Comparison of ENCODE assay signal across 8 cellular contexts in genomic region chr12:3655331-3655900, GRCh38.
DNase-seq lines count a peak whose midpoint lies in the region; ATAC-seq and TF ChIP-seq lines count a peak whose summit lies in the region.

No MANE protein-coding gene starts in this region.

- no peak for DNase-seq in Right ventricle myocardium superior
- no peak for DNase-seq in right atrium auricular region (ENCODE audit: low spot score)
- DNase-seq in NCI-H2171 (lab: John Stamatoyannopoulos, UW), result peak; percentile 22
- DNase-seq in chondrocyte (ENCODE audit: low spot score), result no peak
- DNase-seq in neural progenitor cell (ENCODE audit: low spot score), result peak; percentile 57
- no peak for DNase-seq in hypothalamus (lab: John Stamatoyannopoulos, UW)
- DNase-seq in MG63, result no peak

- H3K9me3 Mint-ChIP-seq in chondrocyte (ENCODE audit: low read depth) (no peaks in the 10 kb centered on the region), neural progenitor cell (no peaks in the 10 kb centered on the region)

- H3K36me3 ChIP-seq in right atrium auricular region (peaks cover 10% of the 10 kb centered on the region), neural progenitor cell (no peaks in the 10 kb centered on the region), MG63 (peaks cover 5% of the 10 kb centered on the region; the same call in 1 of the 2 replicates)

- peaks cover 5% of the 10 kb centered on the region for H3K4me1 Mint-ChIP-seq in chondrocyte (ENCODE audit: low read depth)
- H3K4me1 Mint-ChIP-seq in neural progenitor cell, result peaks cover 12% of the 10 kb centered on the region

- H2AFZ ChIP-seq in neural progenitor cell (replicated peaks), result no peak overlapping the region

- H3K79me2 ChIP-seq in neural progenitor cell (ENCODE audit: low read depth), result no peaks in the 10 kb centered on the region

- H3K9ac ChIP-seq in neural progenitor cell, result no peak overlapping the region

- H3K27me3 ChIP-seq in right atrium auricular region (no peaks in the 10 kb centered on the region), neural progenitor cell (no peaks in the 10 kb centered on the region), MG63 (no peaks in the 10 kb centered on the region)

- no peak overlapping the region for H3K4me3 Mint-ChIP-seq in chondrocyte (ENCODE audit: unreplicated experiment)
- no peak overlapping the region for H3K4me3 Mint-ChIP-seq in neural progenitor cell

- H3K9me3 ChIP-seq in right atrium auricular region (no peaks in the 10 kb centered on the region), neural progenitor cell (ENCODE audit: low read depth) (no peaks in the 10 kb centered on the region), MG63 (no peaks in the 10 kb centered on the region)

- H3K4me1 ChIP-seq in right atrium auricular region, result peaks cover 0 to 12% of the 10 kb centered on the region in 2 donors
- H3K4me1 ChIP-seq in neural progenitor cell, result peaks cover 11% of the 10 kb centered on the region

- no peak overlapping the region for H3K27ac ChIP-seq in right atrium auricular region
- no peak overlapping the region for H3K27ac ChIP-seq in neural progenitor cell

- H4K20me1 ChIP-seq in neural progenitor cell (ENCODE audit: low read depth), result no peaks in the 10 kb centered on the region

- intact Hi-C loops in Right ventricle myocardium superior (cut with DNase I), result no loop called here

- H3K27me3 Mint-ChIP-seq in chondrocyte (ENCODE audit: low read depth) (peaks cover 15% of the 10 kb centered on the region), neural progenitor cell (ENCODE audit: insufficient read depth, low read depth) (peaks cover 3% of the 10 kb centered on the region)

- H3F3A ChIP-seq in neural progenitor cell (ENCODE audit: low read depth), result peaks cover 3% of the 10 kb centered on the region

- TF ChIP-seq CTCF in right atrium auricular region (IDR thresholded peaks at IDR 0.05) (peak in 1 of 2 donors; percentile 53), chondrocyte (IDR thresholded peaks at IDR 0.05) (peak; percentile 47), neural progenitor cell (IDR thresholded peaks at IDR 0.05) (peak; percentile 60)

- H3K4me3 ChIP-seq in right atrium auricular region (no peak overlapping the region), neural progenitor cell (no peak overlapping the region), MG63 (no peak overlapping the region)

- peak; percentile 55 for ATAC-seq in Right ventricle myocardium superior (ENCODE audit: poor library complexity)
- no peak for ATAC-seq in GM21576 (IDR thresholded peaks at IDR 0.05; ENCODE audit: unreplicated experiment)

- H3K36me3 Mint-ChIP-seq in chondrocyte (ENCODE audit: low read depth), result no peaks in the 10 kb centered on the region
- H3K36me3 Mint-ChIP-seq in neural progenitor cell, result no peaks in the 10 kb centered on the region

- no peak overlapping the region for H3K4me2 ChIP-seq in neural progenitor cell

- no peak overlapping the region for H3K27ac Mint-ChIP-seq in chondrocyte (ENCODE audit: unreplicated experiment)
- no peak overlapping the region for H3K27ac Mint-ChIP-seq in neural progenitor cell

Comparison
In these comparisons a context has a peak if more than half of its experiments do, and no peak if none do; other contexts are left out.
1. DNase-seq: peak in NCI-H2171 (single experiment) and neural progenitor cell (single experiment); none in Right ventricle myocardium superior (single experiment), right atrium auricular region (single experiment), chondrocyte (single experiment), hypothalamus (0 of 51) and MG63 (single experiment).